ENCODE assay signal across 12 cellular contexts in genomic region chr2:45013229-45014015, GRCh38. TPM values are rescaled to one million over a fixed set of nuclear protein-coding genes. Genes with fewer than 3 reads are reported as not detected.
DNase-seq lines count a peak whose midpoint lies in the region; ATAC-seq and TF ChIP-seq lines count a peak whose summit lies in the region.
"Had no signal": no experiment of that assay in that cellular context is flagged by ENCODE, and none has a peak within 500 bp of the region (broad histone marks: within the 10 kb centered on the region; RNA-seq: fewer than 3 reads in every experiment).

No MANE protein-coding gene starts in this region.

- peak; percentile 54 for DNase-seq in activated CD8-positive, alpha-beta memory T cell treated with anti-CD3 and anti-CD28 coated beads, Interleukin-2, amount 50 U/mL, for 48 hours
- DNase-seq in activated CD8-positive, alpha-beta memory T cell treated with anti-CD3 and anti-CD28 coated beads, Interleukin-2, amount 10 ng/mL, durations not matched to agents 7 days and 5 days: no peak
- DNase-seq in colonic mucosa (no peak), left kidney (ENCODE audit: low read depth, low spot score) (peak; percentile 58), testis (no peak), SW 1271 (lab: John Stamatoyannopoulos, UW) (no peak), G401 (ENCODE audit: low spot score) (no peak)
- no peak for DNase-seq in CD8-positive, alpha-beta T cell
- DNase-seq: NCI-H2081 had no signal

- TF ChIP-seq POLR2A in testis (IDR thresholded peaks at IDR 0.05): no peak

- no peak for ATAC-seq in activated CD8-positive, alpha-beta memory T cell treated with anti-CD3 and anti-CD28 coated beads, Interleukin-2, amount 10 ng/mL, durations not matched to agents 7 days and 5 days
- no peak for ATAC-seq in CD8-positive, alpha-beta T cell

- no peak overlapping the region for H3K27ac Mint-ChIP-seq in activated CD8-positive, alpha-beta memory T cell treated with anti-CD3 and anti-CD28 coated beads, Interleukin-2, amount 10 ng/mL, durations not matched to agents 7 days and 5 days
- no peak overlapping the region for H3K27ac Mint-ChIP-seq in CD8-positive, alpha-beta T cell
- H3K27ac Mint-ChIP-seq: activated naive CD8-positive, alpha-beta T cell treated with anti-CD3 and anti-CD28 coated beads, Interleukin-2, amount 50 U/mL, for 24 hours had no signal

- 5 to 8% methylated on average over 7 to 82 of the region's 83 CpGs for WGBS in testis, 2 donors

- H3K9me3 ChIP-seq in colonic mucosa (no peaks in the 10 kb centered on the region), testis (no peaks in the 10 kb centered on the region)
- no peaks in the 10 kb centered on the region for H3K9me3 ChIP-seq in CD8-positive, alpha-beta T cell (ENCODE audit: low read length)

- CTCF ChIA-PET in activated CD8-positive, alpha-beta memory T cell treated with anti-CD3 and anti-CD28 coated beads, Interleukin-2, amount 10 ng/mL, durations not matched to agents 7 days and 5 days (lab: Charles Lee): interaction anchor here (1.0 to 1.4 kb wide), 3 partner anchors 31 to 55 kb away, joined by 3 to 4 read pairs (median 4); no protein-coding TSS in a partner anchor
- CTCF ChIA-PET in CD8-positive, alpha-beta T cell (lab: Charles Lee): interaction anchor here (1.2 to 2.2 kb wide), 3 partner anchors 10 to 969 kb away, joined by 3 to 4 read pairs (median 4); no protein-coding TSS in a partner anchor

- H3K4me3 ChIP-seq in colonic mucosa (peak overlapping the region; percentile 28), testis (peak overlapping the region; percentile 43 to 59)
- no peak overlapping the region for H3K4me3 ChIP-seq in CD8-positive, alpha-beta T cell (ENCODE audit: low read depth, low read length)

- H3K27ac ChIP-seq in colonic mucosa (no peak overlapping the region), testis (no peak overlapping the region)
- no peak overlapping the region for H3K27ac ChIP-seq in CD8-positive, alpha-beta T cell (ENCODE audit: low read depth, low read length)
- H3K27ac ChIP-seq: HL-60 had no signal

- POLR2A ChIA-PET in CD8-positive, alpha-beta T cell (lab: Charles Lee): no interaction called here

- peaks cover 14% of the 10 kb centered on the region for H3K4me1 Mint-ChIP-seq in activated CD8-positive, alpha-beta memory T cell treated with anti-CD3 and anti-CD28 coated beads, Interleukin-2, amount 10 ng/mL, durations not matched to agents 7 days and 5 days
- H3K4me1 Mint-ChIP-seq in CD8-positive, alpha-beta T cell (ENCODE audit: low read depth): peaks cover 25% of the 10 kb centered on the region

- H3K4me3 Mint-ChIP-seq in activated CD8-positive, alpha-beta memory T cell treated with anti-CD3 and anti-CD28 coated beads, Interleukin-2, amount 10 ng/mL, durations not matched to agents 7 days and 5 days: no peak overlapping the region
- H3K4me3 Mint-ChIP-seq in CD8-positive, alpha-beta T cell: no peak overlapping the region
- H3K4me3 Mint-ChIP-seq: activated naive CD8-positive, alpha-beta T cell treated with anti-CD3 and anti-CD28 coated beads, Interleukin-2, amount 50 U/mL, for 24 hours had no signal

- in situ Hi-C loops in G401 (cut with HindIII; ENCODE audit: low sequenced_read_pairs): no loop called here

- intact Hi-C loops in colonic mucosa (cut with DNase I): no loop called here
- intact Hi-C loops in testis (cut with DNase I; ENCODE audit: low total_unique reads): no loop called here
- intact Hi-C loops in CD8-positive, alpha-beta T cell (cut with DNase I, micrococcal nuclease): no loop called here

- no peaks in the 10 kb centered on the region for H3K9me3 Mint-ChIP-seq in activated CD8-positive, alpha-beta memory T cell treated with anti-CD3 and anti-CD28 coated beads, Interleukin-2, amount 10 ng/mL, durations not matched to agents 7 days and 5 days (ENCODE audit: low read depth)
- no peaks in the 10 kb centered on the region for H3K9me3 Mint-ChIP-seq in CD8-positive, alpha-beta T cell
- H3K9me3 Mint-ChIP-seq: activated naive CD8-positive, alpha-beta T cell treated with anti-CD3 and anti-CD28 coated beads, Interleukin-2, amount 50 U/mL, for 24 hours had no signal

- H3K36me3 ChIP-seq in colonic mucosa: no peaks in the 10 kb centered on the region
- no peaks in the 10 kb centered on the region for H3K36me3 ChIP-seq in testis (ENCODE audit: low read depth, missing control alignments)
- H3K36me3 ChIP-seq in CD8-positive, alpha-beta T cell (ENCODE audit: insufficient read depth, low read length): no peaks in the 10 kb centered on the region

- TF ChIP-seq CTCF in colonic mucosa (IDR thresholded peaks at IDR 0.05) (no peak), testis (IDR thresholded peaks at IDR 0.05) (no peak)
- no peak for TF ChIP-seq CTCF in CD8-positive, alpha-beta T cell (IDR thresholded peaks at IDR 0.05)

- H3K27me3 ChIP-seq in colonic mucosa: peaks cover 75% of the 10 kb centered on the region
- no peaks in the 10 kb centered on the region for H3K27me3 ChIP-seq in testis
- H3K27me3 ChIP-seq in CD8-positive, alpha-beta T cell (ENCODE audit: insufficient read depth, low read length): peaks cover 34% of the 10 kb centered on the region

- peak overlapping the region in 1 of 2 donors; percentile 24 for H3K9ac ChIP-seq in colonic mucosa (ENCODE audit: low read depth in 2 of 2, low read length in 2 of 2)

- H3K4me1 ChIP-seq in colonic mucosa: peaks cover 13% of the 10 kb centered on the region
- H3K4me1 ChIP-seq in testis: peaks cover 18% of the 10 kb centered on the region
- H3K4me1 ChIP-seq in CD8-positive, alpha-beta T cell (ENCODE audit: insufficient read depth, low read length): peaks cover 11% of the 10 kb centered on the region

- peaks cover 1% of the 10 kb centered on the region for H3K36me3 Mint-ChIP-seq in activated CD8-positive, alpha-beta memory T cell treated with anti-CD3 and anti-CD28 coated beads, Interleukin-2, amount 10 ng/mL, durations not matched to agents 7 days and 5 days
- no peaks in the 10 kb centered on the region for H3K36me3 Mint-ChIP-seq in CD8-positive, alpha-beta T cell

- peaks cover 81% of the 10 kb centered on the region for H3K27me3 Mint-ChIP-seq in activated CD8-positive, alpha-beta memory T cell treated with anti-CD3 and anti-CD28 coated beads, Interleukin-2, amount 10 ng/mL, durations not matched to agents 7 days and 5 days
- peaks cover 56% of the 10 kb centered on the region for H3K27me3 Mint-ChIP-seq in CD8-positive, alpha-beta T cell (ENCODE audit: low read depth)

RNA-seq across cellular contexts. Expression of gene SIX2, which starts 4.2 kb away (rescaled TPM):
- total RNA-seq in activated CD8-positive, alpha-beta memory T cell treated with anti-CD3 and anti-CD28 coated beads, Interleukin-2, amount 10 ng/mL, durations not matched to agents 7 days and 5 days: not detected
- total RNA-seq in colonic mucosa: under 1 TPM in 1 of 2 donors, not detected in 1; 0.10 TPM
- total RNA-seq in testis: 1 to 10 TPM; 1.1 to 3.2 TPM
- polyA plus RNA-seq in testis (ENCODE audit: insufficient read depth, low read depth, low replicate concordance): 1.1 TPM
- total RNA-seq in CD8-positive, alpha-beta T cell: not detected
- not detected in 2 replicates for total RNA-seq in G401 (2014; rRNA removed; shearing (Covaris generic))
- polyA plus RNA-seq: AG04450 had no signal

Comparison
In these comparisons a context has a peak if more than half of its experiments do, and no peak if none do; other contexts are left out.
1. DNase-seq: peak in activated CD8-positive, alpha-beta memory T cell treated with anti-CD3 and anti-CD28 coated beads, Interleukin-2, amount 50 U/mL, for 48 hours (single experiment) and left kidney (single experiment); none in activated CD8-positive, alpha-beta memory T cell treated with anti-CD3 and anti-CD28 coated beads, Interleukin-2, amount 10 ng/mL, durations not matched to agents 7 days and 5 days (single experiment), colonic mucosa (single experiment), testis (single experiment), CD8-positive, alpha-beta T cell (0 of 7), SW 1271 (0 of 2) and G401 (single experiment).